In genomic region chr6:3068329-3069223, GRCh38 we compare ENCODE assay signal across 8 cellular contexts. TPM values are rescaled to one million over a fixed set of nuclear protein-coding genes. Genes with fewer than 3 reads are reported as not detected.
DNase-seq lines count a peak whose midpoint lies in the region; ATAC-seq lines count a peak whose summit lies in the region.

Gene RIPK1 (plus strand): TSS chr6:3068494. CDS start chr6:3076824, 8,330 bp downstream.

- no peaks in the 10 kb centered on the region for H3K4me1 ChIP-seq in mesendoderm (ENCODE audit: control insufficient read depth, low read depth, low read length)

- no peaks in the 10 kb centered on the region for H3K36me3 ChIP-seq in mesendoderm (ENCODE audit: control insufficient read depth, insufficient read depth, low read length)

- peak; percentile 88 for ATAC-seq in GM19452 (IDR thresholded peaks at IDR 0.05; ENCODE audit: unreplicated experiment)
- ATAC-seq in HG03575 (IDR thresholded peaks at IDR 0.05; ENCODE audit: extremely low read depth, insufficient number of reproducible peaks, low FRiP score, unreplicated experiment): peak; percentile 72
- peak; percentile 77 for ATAC-seq in effector memory CD8-positive, alpha-beta T cell (replicated peaks)

- H3K4me3 Mint-ChIP-seq in effector memory CD8-positive, alpha-beta T cell: peak within 1 kb of the TSS; percentile 91 to 94

- peak within 1 kb of the TSS; percentile 93 to 96 for H3K27ac Mint-ChIP-seq in effector memory CD8-positive, alpha-beta T cell

- peak within 1 kb of the TSS; percentile 94 for H3K56ac ChIP-seq in mesendoderm (ENCODE audit: low read length)

- H3K27me3 Mint-ChIP-seq in effector memory CD8-positive, alpha-beta T cell: no peaks in the 10 kb centered on the region

- peak within 1 kb of the TSS; percentile 69 for H3K4me3 ChIP-seq in mesendoderm (ENCODE audit: low read length)

- peak within 1 kb of the TSS; percentile 92 for H3K27ac ChIP-seq in mesendoderm (ENCODE audit: low read depth, low read length)

- peaks cover 40% of the 10 kb centered on the region for H3K36me3 Mint-ChIP-seq in effector memory CD8-positive, alpha-beta T cell (ENCODE audit: insufficient read depth)

- no CpG with 5 or more reads among the region's 112 CpGs for WGBS in mesendoderm (ENCODE audit: extremely low coverage, insufficient coverage, low lambda C conversion rate)

- H2AK5ac ChIP-seq in mesendoderm (ENCODE audit: low read length): no peak within 1 kb of the TSS

- H3K23ac ChIP-seq in mesendoderm (ENCODE audit: low read length): no peak within 1 kb of the TSS

- H2BK15ac ChIP-seq in mesendoderm (replicated peaks; ENCODE audit: low read depth): no peak within 1 kb of the TSS

- DNase-seq in COLO668 (lab: John Stamatoyannopoulos, UW; ENCODE audit: unreplicated experiment) (peak; percentile 92), mesendoderm (peak; percentile 90)
- DNase-seq in NK-92 treated with Interleukin-12 subunit alpha and Interleukin-12 subunit beta, amount 100 ng/mL, for 24 hours (lab: John Stamatoyannopoulos, UW): peak; percentile 94
- DNase-seq in activated CD8-positive, alpha-beta memory T cell treated with anti-CD3 and anti-CD28 coated beads for 4 hours (ENCODE audit: low read depth in 2 of 2): peak; percentile 85 to 90
- DNase-seq in effector memory CD8-positive, alpha-beta T cell: peak; percentile 92 to 94 (median 93)
- DNase-seq in stimulated activated CD8-positive, alpha-beta memory T cell treated with anti-CD3 and anti-CD28 coated beads, Interleukin-15, amount 100 ng/mL, for 24 hours (ENCODE audit: low read depth): peak; percentile 94

- H3K4me1 Mint-ChIP-seq in effector memory CD8-positive, alpha-beta T cell (ENCODE audit: low read depth in 2 of 2): peaks cover 40 to 57% of the 10 kb centered on the region in 2 donors

- peak within 1 kb of the TSS; percentile 97 for H3K18ac ChIP-seq in mesendoderm (ENCODE audit: low read length)

- peak within 1 kb of the TSS; percentile 59 for H4K8ac ChIP-seq in mesendoderm (ENCODE audit: low read depth, low read length)

- peak within 1 kb of the TSS; percentile 42 for H4K5ac ChIP-seq in mesendoderm (ENCODE audit: low read length)

- H3K4ac ChIP-seq in mesendoderm (ENCODE audit: low read depth, low read length): peak within 1 kb of the TSS; percentile 60

- H3K79me1 ChIP-seq in mesendoderm (ENCODE audit: low read length): peaks cover 6% of the 10 kb centered on the region

- no peaks in the 10 kb centered on the region for H3K9me3 Mint-ChIP-seq in effector memory CD8-positive, alpha-beta T cell

- peak within 1 kb of the TSS; percentile 88 for H2BK120ac ChIP-seq in mesendoderm (ENCODE audit: low read depth, low read length)

- peak within 1 kb of the TSS; percentile 92 for H3K9ac ChIP-seq in mesendoderm (ENCODE audit: low read length)

- no peaks in the 10 kb centered on the region for H3K27me3 ChIP-seq in mesendoderm (ENCODE audit: insufficient read depth, low read length, poor library complexity)

- H3K79me2 ChIP-seq in mesendoderm (ENCODE audit: control insufficient read depth, insufficient read depth, low read length): peaks cover 20% of the 10 kb centered on the region

- peak within 1 kb of the TSS; percentile 39 for H2BK5ac ChIP-seq in mesendoderm (ENCODE audit: low read length)

- H3K4me2 ChIP-seq in mesendoderm (ENCODE audit: low read length): peak within 1 kb of the TSS; percentile 91

RNA-seq across cellular contexts. Expression of gene RIPK1, which starts in this region (rescaled TPM):
- 18.8 TPM for polyA plus RNA-seq in mesendoderm (2013, experiment 1 of 2)
- 19.8 TPM for polyA plus RNA-seq in mesendoderm (2013, experiment 2 of 2)

Comparison
In these comparisons a context has a peak if more than half of its experiments do, and no peak if none do; other contexts are left out.
1. Peak in every context shown above with its lines: DNase-seq, ATAC-seq, H3K4me3 ChIP-seq and H3K27ac ChIP-seq.